8 cellular contexts compared by ENCODE assay signal in genomic region chr9:131679261-131680020, GRCh38.
DNase-seq lines count a peak whose midpoint lies in the region; ATAC-seq lines count a peak whose summit lies in the region.

No MANE protein-coding gene starts in this region.

- H3K27ac Mint-ChIP-seq in T-cell: peak overlapping the region; percentile 91 to 96

- peak; percentile 27 for DNase-seq in HCEC 1CT
- no peak for DNase-seq in T-cell
- peak; percentile 17 for DNase-seq in fibroblast of peridontal ligament (ENCODE audit: extremely low read depth)
- no peak for DNase-seq in AG20443 (ENCODE audit: low spot score)
- DNase-seq in NCI-H774 (lab: John Stamatoyannopoulos, UW): no peak
- no peak for DNase-seq in foreskin melanocyte

- POLR2A ChIA-PET in T-cell (lab: Charles Lee): interaction anchor here (1.2 to 2.0 kb wide), 2 partner anchors 13 to 51 kb away, joined by 4 to 9 read pairs; no protein-coding TSS in a partner anchor

- H3K27me3 Mint-ChIP-seq in T-cell: no peaks in the 10 kb centered on the region

- H3K27me3 ChIP-seq in skeletal muscle tissue (ENCODE audit: control insufficient read depth in 3 of 3, insufficient read depth in 3 of 3, low read length in 3 of 3): no peaks in the 10 kb centered on the region

- peaks cover 11% of the 10 kb centered on the region for H3K36me3 Mint-ChIP-seq in T-cell

- no peaks in the 10 kb centered on the region for H3K9me3 Mint-ChIP-seq in T-cell

- CTCF ChIA-PET in T-cell (lab: Charles Lee): interaction anchor here (0.7 to 3.0 kb wide), 6 partner anchors 16 to 483 kb away, joined by 4 to 18 read pairs (median 7); partner anchors contain the start of genes NTNG2 (in 1 of the 2) and RAPGEF1 (in 1 of the 2)

- no peak overlapping the region for H3K4me3 Mint-ChIP-seq in T-cell

- H3K9me3 ChIP-seq in skeletal muscle tissue (ENCODE audit: control insufficient read depth in 3 of 3, low read length in 3 of 3): no peaks in the 10 kb centered on the region

- no peaks in the 10 kb centered on the region for H3K36me3 ChIP-seq in skeletal muscle tissue (ENCODE audit: control insufficient read depth in 3 of 3, insufficient read depth in 3 of 3, low read length in 3 of 3)

- H3K4me1 ChIP-seq in skeletal muscle tissue (ENCODE audit: control insufficient read depth in 3 of 3, insufficient read depth in 3 of 3, low read length in 3 of 3): peaks cover 56% of the 10 kb centered on the region in 3 donors

- H3K4me1 Mint-ChIP-seq in T-cell: peaks cover 95 to 97% (median 95%) of the 10 kb centered on the region in 3 donors

- no peak overlapping the region for H3K9ac ChIP-seq in skeletal muscle tissue (ENCODE audit: low read depth in 1 of 3, low read length in 3 of 3)

- H3K4me3 ChIP-seq in skeletal muscle tissue (ENCODE audit: low read length in 3 of 3): no peak overlapping the region

- H3K27ac ChIP-seq in skeletal muscle tissue (ENCODE audit: low read depth, low read length): peak overlapping the region; percentile 52

- ATAC-seq in T-cell (replicated peaks in 1 of 4) (no peak), GM18502 (IDR thresholded peaks at IDR 0.05; ENCODE audit: poor library complexity, unreplicated experiment) (no peak)

Comparison
In these comparisons a context has a peak if more than half of its experiments do, and no peak if none do; other contexts are left out.
1. DNase-seq: peak in HCEC 1CT (single experiment) and fibroblast of peridontal ligament (single experiment); none in T-cell (0 of 34), AG20443 (single experiment), NCI-H774 (single experiment) and foreskin melanocyte (single experiment).